In the genomic region with DNA sequence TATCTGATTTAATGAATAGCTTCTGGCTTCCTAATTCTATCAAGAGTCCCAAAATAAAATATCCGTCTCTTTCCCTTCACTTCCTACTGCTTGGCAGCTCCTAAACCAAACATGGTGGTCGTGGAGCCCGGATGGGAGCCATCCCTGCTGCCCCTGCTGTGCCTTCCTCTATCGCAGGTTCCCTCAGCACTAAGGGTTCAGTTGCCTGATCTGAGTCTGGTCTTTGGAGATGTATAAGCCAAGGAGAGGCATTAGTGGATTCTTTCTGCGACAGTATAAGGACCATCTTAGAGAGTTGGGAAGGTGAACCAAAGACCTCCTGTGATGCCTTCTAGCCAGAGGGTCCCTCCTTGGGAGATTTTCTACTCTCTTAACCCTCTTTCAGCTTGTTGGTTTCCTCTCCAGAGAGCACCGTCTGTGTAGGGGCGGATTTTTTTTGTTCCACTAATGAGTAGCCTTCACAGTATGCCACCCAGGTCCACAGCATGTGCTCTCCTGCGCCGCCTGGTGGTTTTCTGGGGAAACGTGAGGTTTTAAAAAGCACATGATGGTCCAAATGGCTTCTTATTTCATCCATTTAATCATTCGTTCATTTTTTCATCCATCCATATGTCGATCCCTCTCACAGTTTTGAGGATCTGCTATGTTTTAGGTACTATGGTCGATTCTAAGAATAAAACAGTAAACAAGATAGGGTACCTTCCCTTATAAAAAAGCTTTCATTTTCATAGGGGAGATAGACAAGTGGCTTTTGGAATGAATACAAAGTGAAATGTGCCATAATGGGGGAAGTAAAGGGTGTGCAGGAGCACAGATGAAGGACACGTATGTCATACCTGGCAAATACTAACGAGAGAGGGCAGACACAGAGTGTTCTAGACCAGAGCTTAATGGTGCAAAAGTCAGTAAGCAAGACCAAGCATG, we compare ENCODE assay signal across 1 cellular context.
TF ChIP-seq lines count a peak whose summit lies in the region.

No MANE protein-coding gene starts in this region.

TF ChIP-seq in GM23338, 12 proteins besides CTCF, POLR2A, EP300 and RAD21 (continued from another document):
- TF ChIP-seq, protein P1, sequence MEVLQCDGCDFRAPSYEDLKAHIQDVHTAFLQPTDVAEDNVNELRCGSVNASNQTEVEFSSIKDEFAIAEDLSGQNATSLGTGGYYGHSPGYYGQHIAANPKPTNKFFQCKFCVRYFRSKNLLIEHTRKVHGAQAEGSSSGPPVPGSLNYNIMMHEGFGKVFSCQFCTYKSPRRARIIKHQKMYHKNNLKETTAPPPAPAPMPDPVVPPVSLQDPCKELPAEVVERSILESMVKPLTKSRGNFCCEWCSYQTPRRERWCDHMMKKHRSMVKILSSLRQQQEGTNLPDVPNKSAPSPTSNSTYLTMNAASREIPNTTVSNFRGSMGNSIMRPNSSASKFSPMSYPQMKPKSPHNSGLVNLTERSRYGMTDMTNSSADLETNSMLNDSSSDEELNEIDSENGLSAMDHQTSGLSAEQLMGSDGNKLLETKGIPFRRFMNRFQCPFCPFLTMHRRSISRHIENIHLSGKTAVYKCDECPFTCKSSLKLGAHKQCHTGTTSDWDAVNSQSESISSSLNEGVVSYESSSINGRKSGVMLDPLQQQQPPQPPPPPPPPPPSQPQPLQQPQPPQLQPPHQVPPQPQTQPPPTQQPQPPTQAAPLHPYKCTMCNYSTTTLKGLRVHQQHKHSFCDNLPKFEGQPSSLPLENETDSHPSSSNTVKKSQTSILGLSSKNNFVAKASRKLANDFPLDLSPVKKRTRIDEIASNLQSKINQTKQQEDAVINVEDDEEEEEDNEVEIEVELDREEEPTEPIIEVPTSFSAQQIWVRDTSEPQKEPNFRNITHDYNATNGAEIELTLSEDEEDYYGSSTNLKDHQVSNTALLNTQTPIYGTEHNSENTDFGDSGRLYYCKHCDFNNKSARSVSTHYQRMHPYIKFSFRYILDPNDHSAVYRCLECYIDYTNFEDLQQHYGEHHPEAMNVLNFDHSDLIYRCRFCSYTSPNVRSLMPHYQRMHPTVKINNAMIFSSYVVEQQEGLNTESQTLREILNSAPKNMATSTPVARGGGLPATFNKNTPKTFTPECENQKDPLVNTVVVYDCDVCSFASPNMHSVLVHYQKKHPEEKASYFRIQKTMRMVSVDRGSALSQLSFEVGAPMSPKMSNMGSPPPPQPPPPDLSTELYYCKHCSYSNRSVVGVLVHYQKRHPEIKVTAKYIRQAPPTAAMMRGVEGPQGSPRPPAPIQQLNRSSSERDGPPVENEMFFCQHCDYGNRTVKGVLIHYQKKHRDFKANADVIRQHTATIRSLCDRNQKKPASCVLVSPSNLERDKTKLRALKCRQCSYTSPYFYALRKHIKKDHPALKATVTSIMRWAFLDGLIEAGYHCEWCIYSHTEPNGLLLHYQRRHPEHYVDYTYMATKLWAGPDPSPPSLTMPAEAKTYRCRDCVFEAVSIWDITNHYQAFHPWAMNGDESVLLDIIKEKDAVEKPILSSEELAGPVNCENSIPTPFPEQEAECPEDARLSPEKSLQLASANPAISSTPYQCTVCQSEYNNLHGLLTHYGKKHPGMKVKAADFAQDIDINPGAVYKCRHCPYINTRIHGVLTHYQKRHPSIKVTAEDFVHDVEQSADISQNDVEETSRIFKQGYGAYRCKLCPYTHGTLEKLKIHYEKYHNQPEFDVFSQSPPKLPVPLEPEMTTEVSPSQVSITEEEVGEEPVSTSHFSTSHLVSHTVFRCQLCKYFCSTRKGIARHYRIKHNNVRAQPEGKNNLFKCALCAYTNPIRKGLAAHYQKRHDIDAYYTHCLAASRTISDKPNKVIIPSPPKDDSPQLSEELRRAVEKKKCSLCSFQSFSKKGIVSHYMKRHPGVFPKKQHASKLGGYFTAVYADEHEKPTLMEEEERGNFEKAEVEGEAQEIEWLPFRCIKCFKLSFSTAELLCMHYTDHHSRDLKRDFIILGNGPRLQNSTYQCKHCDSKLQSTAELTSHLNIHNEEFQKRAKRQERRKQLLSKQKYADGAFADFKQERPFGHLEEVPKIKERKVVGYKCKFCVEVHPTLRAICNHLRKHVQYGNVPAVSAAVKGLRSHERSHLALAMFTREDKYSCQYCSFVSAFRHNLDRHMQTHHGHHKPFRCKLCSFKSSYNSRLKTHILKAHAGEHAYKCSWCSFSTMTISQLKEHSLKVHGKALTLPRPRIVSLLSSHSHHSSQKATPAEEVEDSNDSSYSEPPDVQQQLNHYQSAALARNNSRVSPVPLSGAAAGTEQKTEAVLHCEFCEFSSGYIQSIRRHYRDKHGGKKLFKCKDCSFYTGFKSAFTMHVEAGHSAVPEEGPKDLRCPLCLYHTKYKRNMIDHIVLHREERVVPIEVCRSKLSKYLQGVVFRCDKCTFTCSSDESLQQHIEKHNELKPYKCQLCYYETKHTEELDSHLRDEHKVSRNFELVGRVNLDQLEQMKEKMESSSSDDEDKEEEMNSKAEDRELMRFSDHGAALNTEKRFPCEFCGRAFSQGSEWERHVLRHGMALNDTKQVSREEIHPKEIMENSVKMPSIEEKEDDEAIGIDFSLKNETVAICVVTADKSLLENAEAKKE (CRISPR knock-in tag; IDR thresholded peaks at IDR 0.05), result no peak
